12 cellular contexts compared by ENCODE assay signal in the genomic region with DNA sequence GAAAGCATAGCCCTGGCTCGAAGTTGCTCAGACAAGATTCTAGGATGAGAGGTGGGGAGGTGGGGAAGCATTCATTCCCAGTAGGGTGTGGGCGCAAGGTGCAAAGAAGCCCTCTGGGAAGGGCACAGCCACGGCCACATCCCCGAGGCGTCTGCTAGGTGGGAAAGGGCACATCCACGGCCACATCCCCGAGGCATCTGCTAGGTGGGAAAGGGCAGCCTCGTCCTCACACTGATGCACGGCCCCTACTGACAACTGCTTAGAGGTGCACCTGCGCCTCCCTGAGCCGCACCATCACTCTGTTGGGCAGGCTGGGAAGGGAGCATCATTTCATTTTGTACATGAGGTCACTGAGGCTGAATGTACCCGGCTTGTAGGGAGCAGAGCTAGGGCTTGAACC.
DNase-seq lines count a peak whose midpoint lies in the region; ATAC-seq, FAIRE-seq and TF ChIP-seq lines count a peak whose summit lies in the region.
"Had no signal": no experiment of that assay in that cellular context is flagged by ENCODE, and none has a peak within 500 bp of the region (broad histone marks: within the 10 kb centered on the region; RNA-seq: fewer than 3 reads in every experiment).

No MANE protein-coding gene starts in this region.

- TF ChIP-seq CTCF in heart left ventricle (IDR thresholded peaks at IDR 0.05): no peak
- no peak for TF ChIP-seq CTCF in esophagus squamous epithelium (IDR thresholded peaks at IDR 0.05)
- no peak for TF ChIP-seq CTCF in neural progenitor cell (IDR thresholded peaks at IDR 0.05)

- H4K20me1 ChIP-seq in neural progenitor cell (ENCODE audit: low read depth): peaks cover 7% of the 10 kb centered on the region
- H4K20me1 ChIP-seq: BLaER1 had no signal

- H3K4me3 ChIP-seq in heart left ventricle: no peak overlapping the region
- no peak overlapping the region for H3K4me3 ChIP-seq in esophagus squamous epithelium
- H3K4me3 ChIP-seq in neural progenitor cell: no peak overlapping the region
- H3K4me3 ChIP-seq: BLaER1 had no signal

- H3K27me3 ChIP-seq in heart left ventricle (no peaks in the 10 kb centered on the region), esophagus squamous epithelium (no peaks in the 10 kb centered on the region), neural progenitor cell (no peaks in the 10 kb centered on the region)
- H3K27me3 ChIP-seq: BLaER1 had no signal

- TF ChIP-seq POLR2A in heart left ventricle (IDR thresholded peaks at IDR 0.05): no peak
- no peak for TF ChIP-seq POLR2A in esophagus squamous epithelium (IDR thresholded peaks at IDR 0.05)

- 94 to 96% (median 95%) methylated on average over 11 to 12 of the region's 12 CpGs for WGBS in heart left ventricle, 4 donors
- WGBS in esophagus squamous epithelium, 2 donors: 58 to 80% methylated on average over 5 to 7 of the region's 12 CpGs

- no peak overlapping the region for H2AFZ ChIP-seq in neural progenitor cell (replicated peaks)

- no peak overlapping the region for H3K27ac ChIP-seq in heart left ventricle
- H3K27ac ChIP-seq in esophagus squamous epithelium: peak overlapping the region; percentile 67 to 89 (median 69)
- peak overlapping the region; percentile 71 for H3K27ac ChIP-seq in neural progenitor cell
- H3K27ac ChIP-seq: BLaER1, RWPE1 had no signal

- no peaks in the 10 kb centered on the region for H3K9me3 ChIP-seq in heart left ventricle
- H3K9me3 ChIP-seq in esophagus squamous epithelium: no peaks in the 10 kb centered on the region
- no peaks in the 10 kb centered on the region for H3K9me3 ChIP-seq in neural progenitor cell (ENCODE audit: low read depth)
- H3K9me3 ChIP-seq: BLaER1 had no signal

- H3K36me3 Mint-ChIP-seq in neural progenitor cell: peaks cover 4% of the 10 kb centered on the region
- H3K36me3 Mint-ChIP-seq in activated CD4-positive, alpha-beta T cell treated with anti-CD3 and anti-CD28 coated beads for 36 hours (ENCODE audit: low read depth): no peaks in the 10 kb centered on the region
- H3K36me3 Mint-ChIP-seq: CD8-positive, alpha-beta T cell had no signal

- CTCF ChIA-PET in activated CD4-positive, alpha-beta T cell treated with anti-CD3 and anti-CD28 coated beads for 36 hours (lab: Charles Lee): interaction anchor here (1.6 kb wide), 1 partner anchor 127 kb away, joined by 6 read pairs; no protein-coding TSS in a partner anchor

- peak; percentile 89 for FAIRE-seq in urothelium cell line (lab: Jason Lieb, UNC)

- H3K9ac ChIP-seq in neural progenitor cell: no peak overlapping the region
- H3K9ac ChIP-seq: BLaER1 had no signal

- no peaks in the 10 kb centered on the region for H3K79me2 ChIP-seq in neural progenitor cell (ENCODE audit: low read depth)

- intact Hi-C loops in heart left ventricle (cut with DNase I) (loop anchor here in 3 of 10 donors (10.0 kb wide), 3 partner anchors 431 to 1339 kb away; no protein-coding TSS in a partner anchor), Right ventricle myocardium superior (cut with DNase I) (no loop called here), esophagus squamous epithelium (cut with DNase I) (no loop called here)
- intact Hi-C loops in activated CD4-positive, alpha-beta T cell treated with anti-CD3 and anti-CD28 coated beads for 36 hours (cut with DNase I, micrococcal nuclease): no loop called here

- H3K27ac Mint-ChIP-seq in neural progenitor cell: no peak overlapping the region
- no peak overlapping the region for H3K27ac Mint-ChIP-seq in activated CD4-positive, alpha-beta T cell treated with anti-CD3 and anti-CD28 coated beads for 36 hours
- H3K27ac Mint-ChIP-seq: CD8-positive, alpha-beta T cell had no signal

- DNase-seq in heart left ventricle: peak in 3 of 5 donors; percentile 11 to 38 (median 23)
- DNase-seq in Right ventricle myocardium superior: no peak
- DNase-seq in esophagus squamous epithelium (lab: John Stamatoyannopoulos, UW): no peak
- DNase-seq in neural progenitor cell (ENCODE audit: low spot score): no peak
- DNase-seq in urothelium cell line (ENCODE audit: low spot score): no peak
- DNase-seq in activated CD4-positive, alpha-beta T cell treated with anti-CD3 and anti-CD28 coated beads for 36 hours: no peak
- no peak for DNase-seq in cortex of kidney (lab: John Stamatoyannopoulos, UW)
- DNase-seq in NCI-H1092 treated with DMSO at 0.1 percent for 48 hours (lab: John Stamatoyannopoulos, UW): no peak
- DNase-seq: CD8-positive, alpha-beta T cell; NCI-H748 treated with DMSO at 0.1 percent for 48 hours had no signal

- peaks cover 25% of the 10 kb centered on the region for H3K27me3 Mint-ChIP-seq in neural progenitor cell (ENCODE audit: insufficient read depth, low read depth)
- H3K27me3 Mint-ChIP-seq in activated CD4-positive, alpha-beta T cell treated with anti-CD3 and anti-CD28 coated beads for 36 hours: no peaks in the 10 kb centered on the region

- peaks cover 22% of the 10 kb centered on the region for H3F3A ChIP-seq in neural progenitor cell (ENCODE audit: low read depth)

- POLR2A ChIA-PET in activated CD4-positive, alpha-beta T cell treated with anti-CD3 and anti-CD28 coated beads for 36 hours (lab: Charles Lee): no interaction called here

- peak overlapping the region; percentile 65 for H3K4me2 ChIP-seq in neural progenitor cell

- H3K4me3 Mint-ChIP-seq in neural progenitor cell: no peak overlapping the region
- H3K4me3 Mint-ChIP-seq in activated CD4-positive, alpha-beta T cell treated with anti-CD3 and anti-CD28 coated beads for 36 hours: no peak overlapping the region
- H3K4me3 Mint-ChIP-seq: CD8-positive, alpha-beta T cell had no signal

- peaks cover 65% of the 10 kb centered on the region for H3K4me1 Mint-ChIP-seq in neural progenitor cell
- H3K4me1 Mint-ChIP-seq in activated CD4-positive, alpha-beta T cell treated with anti-CD3 and anti-CD28 coated beads for 36 hours: no peaks in the 10 kb centered on the region

- H3K36me3 ChIP-seq in heart left ventricle (peaks cover 0 to 35% (median 13%) of the 10 kb centered on the region in 9 donors), esophagus squamous epithelium (peaks cover 0 to 16% (median 0%) of the 10 kb centered on the region in 3 donors), neural progenitor cell (no peaks in the 10 kb centered on the region)
- H3K36me3 ChIP-seq: BLaER1 had no signal

- no peaks in the 10 kb centered on the region for H3K9me3 Mint-ChIP-seq in neural progenitor cell
- no peaks in the 10 kb centered on the region for H3K9me3 Mint-ChIP-seq in activated CD4-positive, alpha-beta T cell treated with anti-CD3 and anti-CD28 coated beads for 36 hours (ENCODE audit: low read depth)
- H3K9me3 Mint-ChIP-seq: CD8-positive, alpha-beta T cell had no signal

- ATAC-seq in heart left ventricle (no peak), Right ventricle myocardium superior (ENCODE audit: poor library complexity) (no peak)
- no peak for ATAC-seq in activated CD4-positive, alpha-beta T cell treated with anti-CD3 and anti-CD28 coated beads for 36 hours
- ATAC-seq: CD8-positive, alpha-beta T cell had no signal

- peaks cover 0 to 23% (median 7%) of the 10 kb centered on the region in 12 donors for H3K4me1 ChIP-seq in heart left ventricle
- H3K4me1 ChIP-seq in esophagus squamous epithelium: peaks cover 27 to 92% (median 41%) of the 10 kb centered on the region in 3 donors
- peaks cover 40% of the 10 kb centered on the region for H3K4me1 ChIP-seq in neural progenitor cell

Comparison
In these comparisons a context has a peak if more than half of its experiments do, and no peak if none do; other contexts are left out.
1. DNase-seq: peak in heart left ventricle (3 of 5); none in Right ventricle myocardium superior (single experiment), esophagus squamous epithelium (single experiment), neural progenitor cell (single experiment), urothelium cell line (single experiment), activated CD4-positive, alpha-beta T cell treated with anti-CD3 and anti-CD28 coated beads for 36 hours (single experiment), cortex of kidney (single experiment) and NCI-H1092 treated with DMSO at 0.1 percent for 48 hours (single experiment).
2. H3K27ac ChIP-seq: peak in esophagus squamous epithelium (4 of 4) and neural progenitor cell (single experiment); none in heart left ventricle (0 of 12).